8 cellular contexts compared by ENCODE assay signal in genomic region chr15:85379403-85380131, GRCh38. TPM values are rescaled to one million over a fixed set of nuclear protein-coding genes. Genes with fewer than 3 reads are reported as not detected.
DNase-seq lines count a peak whose midpoint lies in the region; ATAC-seq and TF ChIP-seq lines count a peak whose summit lies in the region.

No MANE protein-coding gene starts in this region.

- H3K4me2 ChIP-seq in OCI-LY3 (ENCODE audit: low read length) = peak overlapping the region; percentile 78

- H3K9me3 Mint-ChIP-seq in activated naive CD8-positive, alpha-beta T cell treated with anti-CD3 and anti-CD28 coated beads for 36 hours = no peaks in the 10 kb centered on the region

- H3K9me3 ChIP-seq in OCI-LY3 (ENCODE audit: insufficient read depth, low read length) = no peaks in the 10 kb centered on the region

- peak overlapping the region; percentile 68 for H3K9ac ChIP-seq in OCI-LY3 (ENCODE audit: low read length)

- H3K27me3 ChIP-seq in OCI-LY3 (ENCODE audit: low read depth, low read length) (peaks cover 28% of the 10 kb centered on the region), kidney epithelial cell (ENCODE audit: control insufficient read depth, insufficient read depth, low read length) (no peaks in the 10 kb centered on the region)

- H3K27me3 Mint-ChIP-seq in activated naive CD8-positive, alpha-beta T cell treated with anti-CD3 and anti-CD28 coated beads for 36 hours = no peaks in the 10 kb centered on the region

- H3K4me1 ChIP-seq in OCI-LY3 (ENCODE audit: low read length) = peaks cover 30% of the 10 kb centered on the region

- peak overlapping the region; percentile 53 for H3K27ac ChIP-seq in OCI-LY3 (ENCODE audit: low read length)

- no peaks in the 10 kb centered on the region for H3K36me3 ChIP-seq in OCI-LY3 (replicated peaks; ENCODE audit: low read depth, low read length)
- no peaks in the 10 kb centered on the region for H3K36me3 ChIP-seq in kidney epithelial cell (ENCODE audit: control insufficient read depth, insufficient read depth, low read length)

- peak overlapping the region; percentile 88 for H3K4me3 Mint-ChIP-seq in activated naive CD8-positive, alpha-beta T cell treated with anti-CD3 and anti-CD28 coated beads for 36 hours

- H3K4me3 ChIP-seq in OCI-LY3 (ENCODE audit: low read length) = peak overlapping the region; percentile 81
- peak overlapping the region; percentile 52 for H3K4me3 ChIP-seq in kidney epithelial cell (ENCODE audit: low read depth, low read length)

- peak overlapping the region; percentile 82 for H2AFZ ChIP-seq in OCI-LY3 (ENCODE audit: low read depth, low read length)

- DNase-seq in EH (ENCODE audit: low read depth) (peak; percentile 42), kidney epithelial cell (ENCODE audit: low read depth) (no peak), NCI-H345 treated with DMSO at 0.1 percent for 48 hours (lab: John Stamatoyannopoulos, UW; ENCODE audit: unreplicated experiment) (no peak), NCI-H1436 treated with DMSO at 0.1 percent for 48 hours (lab: John Stamatoyannopoulos, UW) (no peak)
- peak; percentile 69 for DNase-seq in activated naive CD8-positive, alpha-beta T cell treated with anti-CD3 and anti-CD28 coated beads for 36 hours
- peak in 2 of 3 experiments; percentile 1 to 7 for DNase-seq in stimulated activated CD4-positive, alpha-beta T cell treated with anti-CD3 and anti-CD28 coated beads, TNF-alpha, amount 100 ng/mL, for 4 hours (ENCODE audit: low read depth in 3 of 3)

- ATAC-seq in HG02571 (IDR thresholded peaks at IDR 0.05; ENCODE audit: unreplicated experiment) = no peak

- H3K4me1 Mint-ChIP-seq in activated naive CD8-positive, alpha-beta T cell treated with anti-CD3 and anti-CD28 coated beads for 36 hours = peaks cover 46% of the 10 kb centered on the region

- peak overlapping the region; percentile 96 for H3K27ac Mint-ChIP-seq in activated naive CD8-positive, alpha-beta T cell treated with anti-CD3 and anti-CD28 coated beads for 36 hours

- no peak for TF ChIP-seq CTCF in OCI-LY3 (IDR thresholded peaks at IDR 0.05; ENCODE audit: low read depth, low read length)
- no peak for TF ChIP-seq CTCF in kidney epithelial cell (IDR thresholded peaks at IDR 0.05; ENCODE audit: insufficient read depth, low read length, poor library complexity, severe bottlenecking)

- peaks cover 30% of the 10 kb centered on the region for H3K79me2 ChIP-seq in OCI-LY3 (ENCODE audit: low read length)

- H3K36me3 Mint-ChIP-seq in activated naive CD8-positive, alpha-beta T cell treated with anti-CD3 and anti-CD28 coated beads for 36 hours = peaks cover 8% of the 10 kb centered on the region

- H4K20me1 ChIP-seq in OCI-LY3 (ENCODE audit: insufficient read depth, low read length) = peaks cover 32% of the 10 kb centered on the region

RNA-seq across cellular contexts. Expression of gene AKAP13, which starts 0.8 kb away (rescaled TPM):
- total RNA-seq in activated naive CD8-positive, alpha-beta T cell treated with anti-CD3 and anti-CD28 coated beads for 36 hours = 10 to 100 TPM; 83.2 to 85.2 TPM
- total RNA-seq in kidney epithelial cell = 47.5 and 54.0 TPM in 2 replicates

Comparison
In these comparisons a context has a peak if more than half of its experiments do, and no peak if none do; other contexts are left out.
1. DNase-seq: peak in EH (single experiment), activated naive CD8-positive, alpha-beta T cell treated with anti-CD3 and anti-CD28 coated beads for 36 hours (single experiment) and stimulated activated CD4-positive, alpha-beta T cell treated with anti-CD3 and anti-CD28 coated beads, TNF-alpha, amount 100 ng/mL, for 4 hours (2 of 3); none in kidney epithelial cell (single experiment), NCI-H345 treated with DMSO at 0.1 percent for 48 hours (single experiment) and NCI-H1436 treated with DMSO at 0.1 percent for 48 hours (single experiment).